ENCODE assay signal across 8 cellular contexts in the genomic region with DNA sequence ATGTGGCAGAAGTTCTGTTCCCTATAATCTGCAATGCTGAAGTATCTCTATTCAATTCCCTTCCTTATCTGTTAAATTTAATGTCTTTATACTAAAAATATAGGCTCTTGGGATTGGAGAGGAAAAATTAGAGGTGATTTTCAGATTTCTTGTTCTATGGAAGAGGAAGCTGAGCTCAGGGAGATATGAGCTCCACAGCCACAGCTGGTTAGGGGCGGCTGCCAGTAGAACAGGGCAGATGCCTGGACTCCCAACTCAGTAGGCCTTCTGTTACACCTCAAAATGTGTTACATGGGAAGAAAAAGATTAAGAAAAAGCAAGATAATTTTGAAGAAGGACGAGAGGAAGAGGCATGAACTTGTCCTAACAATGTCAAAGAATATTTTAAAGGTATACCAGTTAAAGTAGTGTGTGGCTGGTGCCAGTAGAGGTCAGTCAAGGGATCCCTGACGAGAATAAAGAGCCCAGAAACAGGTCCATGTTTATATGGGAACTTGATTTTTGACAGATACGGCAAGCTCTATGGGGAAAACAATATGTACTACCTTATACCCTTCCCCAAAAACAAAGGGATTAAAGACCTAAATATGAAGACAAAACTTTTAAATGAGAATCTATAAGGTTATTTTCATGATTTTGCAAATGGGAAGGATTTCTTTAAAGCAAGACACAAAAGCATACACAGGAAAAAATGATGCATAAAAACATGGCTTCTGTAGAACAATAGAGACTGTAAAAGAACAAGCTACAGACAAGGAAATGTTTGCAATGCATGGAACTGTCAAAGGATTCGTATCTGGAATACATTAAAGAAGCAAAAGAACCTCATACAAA. TPM values are rescaled to one million over a fixed set of nuclear protein-coding genes. Genes with fewer than 3 reads are reported as not detected.
A peak's percentile ranks its signal among the peaks of the same experiment; 100 is the strongest.
DNase-seq lines count a peak whose midpoint lies in the region; ATAC-seq and TF ChIP-seq lines count a peak whose summit lies in the region.

No MANE protein-coding gene starts in this region.

- peak; percentile 65 for TF ChIP-seq CTCF in GM06990 (IDR thresholded peaks at IDR 0.05; ENCODE audit: insufficient read depth, low read length, poor library complexity, severe bottlenecking)
- peak; percentile 40 for TF ChIP-seq CTCF in SU-DHL-6 (IDR thresholded peaks at IDR 0.05; ENCODE audit: insufficient read depth, low read length, poor library complexity, severe bottlenecking)
- TF ChIP-seq CTCF in foreskin keratinocyte (conservative IDR thresholded peaks at IDR 0.05) = peak; percentile 67
- TF ChIP-seq CTCF in prostate gland (IDR thresholded peaks at IDR 0.05) = peak in 2 of 4 experiments; percentile 11 to 28

- H3K36me3 ChIP-seq in ACC112 (ENCODE audit: insufficient read depth, low read length) (peaks cover 4% of the 10 kb centered on the region; the same call in 1 of the 2 replicates), GM06990 (ENCODE audit: control insufficient read depth, insufficient read depth, low read length) (no peaks in the 10 kb centered on the region; the same call in none of the 2 replicates), SU-DHL-6 (ENCODE audit: low read length) (peaks cover 19% of the 10 kb centered on the region), subcutaneous abdominal adipose tissue (ENCODE audit: control insufficient read depth in 5 of 5, insufficient read depth in 5 of 5, low read length in 5 of 5) (peaks cover 9 to 15% (median 12%) of the 10 kb centered on the region in 5 donors), prostate gland (no peaks in the 10 kb centered on the region)

- H3K27me3 ChIP-seq in ACC112 (ENCODE audit: insufficient read depth, low read length) (no peaks in the 10 kb centered on the region), GM06990 (replicated peaks; ENCODE audit: control insufficient read depth, insufficient read depth, low read length) (no peaks in the 10 kb centered on the region), SU-DHL-6 (ENCODE audit: low read length) (no peaks in the 10 kb centered on the region), foreskin keratinocyte (no peaks in the 10 kb centered on the region), subcutaneous abdominal adipose tissue (ENCODE audit: control insufficient read depth in 5 of 5, insufficient read depth in 4 of 5, low read length in 5 of 5) (no peaks in the 10 kb centered on the region), prostate gland (replicated peaks; ENCODE audit: insufficient read depth) (no peaks in the 10 kb centered on the region)

- H3K4me1 ChIP-seq in ACC112 (ENCODE audit: control insufficient read depth, insufficient read depth, low read length, unreplicated experiment) (peaks cover 11% of the 10 kb centered on the region), foreskin keratinocyte (peaks cover 7% of the 10 kb centered on the region), subcutaneous abdominal adipose tissue (ENCODE audit: control insufficient read depth in 5 of 5, insufficient read depth in 5 of 5, low read length in 5 of 5) (peaks cover 0 to 10% (median 0%) of the 10 kb centered on the region in 5 donors), prostate gland (replicated peaks) (no peaks in the 10 kb centered on the region)

- H3K27ac ChIP-seq in ACC112 (ENCODE audit: low read depth, low read length) (peak overlapping the region; percentile 22; the same call in 1 of the 2 replicates), SU-DHL-6 (ENCODE audit: low read depth, low read length) (no peak overlapping the region), foreskin keratinocyte (no peak overlapping the region), subcutaneous abdominal adipose tissue (ENCODE audit: low read depth, low read length) (peak overlapping the region; percentile 23), prostate gland (no peak overlapping the region)

- intact Hi-C loops in prostate gland (cut with DNase I) = loop anchor here (10.0 kb wide), 1 partner anchor 237 kb away; no protein-coding TSS in a partner anchor

- H3K9me3 ChIP-seq in SU-DHL-6 (ENCODE audit: insufficient read depth, low read length) (no peaks in the 10 kb centered on the region), subcutaneous abdominal adipose tissue (ENCODE audit: control insufficient read depth in 5 of 5, low read length in 5 of 5) (no peaks in the 10 kb centered on the region), prostate gland (no peaks in the 10 kb centered on the region)

- TF ChIP-seq POLR2A in prostate gland (IDR thresholded peaks at IDR 0.05) = no peak

- ATAC-seq in HG03565 (IDR thresholded peaks at IDR 0.05; ENCODE audit: unreplicated experiment) = peak; percentile 30
- ATAC-seq in foreskin keratinocyte = peak; percentile 80

- 42% methylated on average over 5 of the region's 5 CpGs for WGBS in prostate gland

- no peak for DNase-seq in GM06990 (ENCODE audit: extremely low read depth, insufficient read length)
- DNase-seq in foreskin keratinocyte = peak; percentile 2 to 26
- no peak for DNase-seq in prostate gland (ENCODE audit: low spot score)
- DNase-seq in GDM1 (lab: John Stamatoyannopoulos, UW) = no peak

- no peaks in the 10 kb centered on the region for H3K9me2 ChIP-seq in SU-DHL-6 (replicated peaks; ENCODE audit: insufficient read depth, low read length)

- no peak overlapping the region for H3K4me2 ChIP-seq in SU-DHL-6 (ENCODE audit: low read depth, low read length, poor library complexity, severe bottlenecking)

- H3F3A ChIP-seq in SU-DHL-6 (ENCODE audit: insufficient read depth) = 0 out of 2 replicates have a peak, but pooled peaks cover 4% of the 10 kb centered on the region

- no peaks in the 10 kb centered on the region for H3K79me2 ChIP-seq in ACC112 (ENCODE audit: control insufficient read depth, insufficient read depth, low read length, unreplicated experiment)
- no peaks in the 10 kb centered on the region for H3K79me2 ChIP-seq in SU-DHL-6 (ENCODE audit: insufficient read depth, low read length)

- H4K20me1 ChIP-seq in SU-DHL-6 (ENCODE audit: low read depth, low read length) = no peaks in the 10 kb centered on the region

- H3K4me3 ChIP-seq in ACC112 (ENCODE audit: low read depth, low read length) (no peak overlapping the region), GM06990 (replicated peaks; ENCODE audit: low read depth, low read length) (no peak overlapping the region), SU-DHL-6 (ENCODE audit: insufficient read depth, low read length, poor library complexity, severe bottlenecking) (no peak overlapping the region), subcutaneous abdominal adipose tissue (ENCODE audit: low read depth in 1 of 5, low read length in 5 of 5) (no peak overlapping the region), prostate gland (no peak overlapping the region)

- no peak overlapping the region for H2AFZ ChIP-seq in ACC112 (ENCODE audit: low read length, unreplicated experiment)
- no peak overlapping the region for H2AFZ ChIP-seq in SU-DHL-6 (ENCODE audit: low read depth, low read length, severe bottlenecking)

- H3K9ac ChIP-seq in SU-DHL-6 (ENCODE audit: low read length) = no peak overlapping the region
- peak overlapping the region in 1 of 5 donors; percentile 53 for H3K9ac ChIP-seq in subcutaneous abdominal adipose tissue (ENCODE audit: low read length in 5 of 5)

RNA-seq across cellular contexts. Expression of a gene that starts 28.7 kb away (rescaled TPM):
- total RNA-seq in foreskin keratinocyte (44.2 and 60.1 TPM in 2 replicates), prostate gland (10 to 100 TPM; 30.6 to 36.5 TPM)
- polyA plus RNA-seq in foreskin keratinocyte = 20.7 and 26.8 TPM in 2 replicates

RNA-seq across cellular contexts. Expression of a gene that starts 42.6 kb away (rescaled TPM):
- total RNA-seq in foreskin keratinocyte (47.1 and 57.6 TPM in 2 replicates), prostate gland (10 to 100 TPM; 15.6 to 20.4 TPM)
- 39.2 and 56.3 TPM in 2 replicates for polyA plus RNA-seq in foreskin keratinocyte

RNA-seq across cellular contexts. Expression of a gene that starts 42.8 kb away (rescaled TPM):
- 26.1 and 29.1 TPM in 2 replicates for total RNA-seq in foreskin keratinocyte
- polyA plus RNA-seq in foreskin keratinocyte = 17.8 and 21.8 TPM in 2 replicates
- total RNA-seq in prostate gland = 10 to 100 TPM; 18.4 to 28.1 TPM

Comparison
In these comparisons a context has a peak if more than half of its experiments do, and no peak if none do; other contexts are left out.
1. H3K27ac ChIP-seq: peak in ACC112 (single experiment) and subcutaneous abdominal adipose tissue (single experiment); none in SU-DHL-6 (single experiment), foreskin keratinocyte (single experiment) and prostate gland (0 of 2).
2. DNase-seq: peak in foreskin keratinocyte (2 of 2); none in GM06990 (single experiment), prostate gland (single experiment) and GDM1 (single experiment).